9 cellular contexts compared by ENCODE assay signal in the genomic region with DNA sequence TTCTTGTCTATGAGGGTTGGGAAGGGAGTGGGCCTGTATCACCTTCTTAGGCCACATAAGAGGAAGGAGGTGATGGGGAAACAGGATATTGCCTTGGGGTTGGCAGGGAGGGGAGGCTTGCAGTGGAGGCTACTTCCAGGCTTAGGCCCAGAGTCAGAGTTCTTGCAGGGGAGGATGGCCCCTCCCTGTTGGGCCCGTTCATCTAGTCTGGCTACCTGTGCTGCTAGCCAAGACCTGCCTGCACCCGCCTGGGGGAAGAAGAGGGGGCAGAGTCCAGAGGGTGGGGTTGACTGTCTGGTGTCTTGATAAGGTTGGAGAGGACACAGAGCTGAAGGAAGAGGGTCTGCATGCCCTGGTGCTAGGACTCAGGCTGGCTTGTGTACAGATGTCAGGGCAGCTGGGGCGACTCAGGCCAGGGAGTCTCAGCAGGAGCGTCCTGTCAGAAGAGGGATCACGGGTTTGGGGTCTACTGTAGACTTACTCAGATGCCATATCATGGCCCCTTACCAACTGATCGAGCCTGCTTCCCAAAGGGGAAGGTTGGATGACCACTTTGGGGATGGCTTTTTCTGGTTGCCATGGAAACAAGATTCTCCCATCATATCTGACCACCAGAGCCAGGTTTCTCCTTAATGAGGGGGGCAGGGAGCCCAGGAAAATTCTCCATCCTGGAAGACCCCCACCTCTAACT. TPM values are rescaled to one million over a fixed set of nuclear protein-coding genes. Genes with fewer than 3 reads are reported as not detected.
DNase-seq lines count a peak whose midpoint lies in the region; ATAC-seq and TF ChIP-seq lines count a peak whose summit lies in the region.
"Had no signal": no experiment of that assay in that cellular context is flagged by ENCODE, and none has a peak within 500 bp of the region (broad histone marks: within the 10 kb centered on the region; RNA-seq: fewer than 3 reads in every experiment).

No MANE protein-coding gene starts in this region.

- H3K4me1 Mint-ChIP-seq in natural killer cell treated with Interleukin-12 subunit alpha and Interleukin-12 subunit beta and Interleukin-15 and Interleukin-18, amount 100 ng/mL, for 72 hours (ENCODE audit: low read depth in 2 of 2): peaks cover 73 to 81% of the 10 kb centered on the region in 2 donors
- H3K4me1 Mint-ChIP-seq in GM23338: peaks cover 40% of the 10 kb centered on the region

- H3F3A ChIP-seq in GM23338 (replicated peaks; ENCODE audit: low read depth): peaks cover 30% of the 10 kb centered on the region

- no peak overlapping the region for H2AFZ ChIP-seq in GM23338

- H3K27me3 ChIP-seq in BJ (ENCODE audit: control insufficient read depth, insufficient read depth, low read length): no peaks in the 10 kb centered on the region
- H3K27me3 ChIP-seq in colonic mucosa: no peaks in the 10 kb centered on the region
- peaks cover 78% of the 10 kb centered on the region for H3K27me3 ChIP-seq in GM23338 (ENCODE audit: insufficient read depth)

- H3K36me3 ChIP-seq in BJ (ENCODE audit: control insufficient read depth, insufficient read depth, low read length): peaks cover 5% of the 10 kb centered on the region; the same call in 1 of the 2 replicates
- no peaks in the 10 kb centered on the region for H3K36me3 ChIP-seq in colonic mucosa
- H3K36me3 ChIP-seq in GM23338 (ENCODE audit: insufficient read depth): peaks cover 6% of the 10 kb centered on the region; the same call in 1 of the 2 replicates

- no peaks in the 10 kb centered on the region for H3K36me3 Mint-ChIP-seq in natural killer cell treated with Interleukin-12 subunit alpha and Interleukin-12 subunit beta and Interleukin-15 and Interleukin-18, amount 100 ng/mL, for 72 hours
- peaks cover 2% of the 10 kb centered on the region; the same call in 1 of the 3 replicates for H3K36me3 Mint-ChIP-seq in GM23338 (ENCODE audit: low read depth)

- H3K4me2 ChIP-seq in GM23338: no peak overlapping the region

- H3K9me3 ChIP-seq in colonic mucosa: no peaks in the 10 kb centered on the region

- POLR2A ChIA-PET in BJ (lab: Charles Lee): interaction anchor here (0.5 kb wide), 1 partner anchor 217 kb away, joined by 4 read pairs; no protein-coding TSS in a partner anchor

- peak overlapping the region; percentile 85; the same call in 1 of the 2 replicates for H3K4me3 ChIP-seq in BJ (ENCODE audit: low read depth, low read length)
- peak overlapping the region; percentile 46 for H3K4me3 ChIP-seq in NB4 (ENCODE audit: low read depth, low read length)
- H3K4me3 ChIP-seq in colonic mucosa: no peak overlapping the region
- no peak overlapping the region for H3K4me3 ChIP-seq in GM23338

- intact Hi-C loops in colonic mucosa (cut with DNase I): no loop called here

- TF ChIP-seq CTCF in BJ (IDR thresholded peaks at IDR 0.05; ENCODE audit: insufficient read depth, low read depth, low read length) (no peak), NB4 (IDR thresholded peaks at IDR 0.05; ENCODE audit: low read depth, low read length) (no peak), colonic mucosa (IDR thresholded peaks at IDR 0.05) (no peak), GM23338 (conservative IDR thresholded peaks at IDR 0.05; ENCODE audit: low read depth in 2 of 2) (no peak)

- ATAC-seq in natural killer cell treated with Interleukin-12 subunit alpha and Interleukin-12 subunit beta and Interleukin-15 and Interleukin-18, amount 100 ng/mL, for 72 hours: no peak
- no peak for ATAC-seq in GM23338
- no peak for ATAC-seq in HG02970 (IDR thresholded peaks at IDR 0.05; ENCODE audit: low FRiP score, unreplicated experiment)
- no peak for ATAC-seq in HG02884 (IDR thresholded peaks at IDR 0.05; ENCODE audit: unreplicated experiment)

- H3K9ac ChIP-seq in colonic mucosa (ENCODE audit: low read depth in 2 of 2, low read length in 2 of 2): peak overlapping the region; percentile 16 to 97

- no peaks in the 10 kb centered on the region for H3K79me2 ChIP-seq in GM23338 (replicated peaks; ENCODE audit: insufficient read depth)

- H3K27ac Mint-ChIP-seq in natural killer cell treated with Interleukin-12 subunit alpha and Interleukin-12 subunit beta and Interleukin-15 and Interleukin-18, amount 100 ng/mL, for 72 hours: peak overlapping the region; percentile 83 to 88
- no peak overlapping the region for H3K27ac Mint-ChIP-seq in GM23338

- no peaks in the 10 kb centered on the region for H3K9me2 ChIP-seq in GM23338 (ENCODE audit: insufficient read depth)

- H3K27ac ChIP-seq in colonic mucosa (peak overlapping the region; percentile 77), GM23338 (ENCODE audit: low read depth) (no peak overlapping the region)

- CTCF ChIA-PET in BJ (lab: Yijun Ruan, JAX): interaction anchor here (1.3 to 1.9 kb wide), 3 partner anchors 21 to 149 kb away, joined by 3 to 7 read pairs (median 5); no protein-coding TSS in a partner anchor

- H3K4me1 ChIP-seq in colonic mucosa (peaks cover 38% of the 10 kb centered on the region), GM23338 (ENCODE audit: insufficient read depth) (peaks cover 27% of the 10 kb centered on the region)

- no peak for TF ChIP-seq POLR2A in NB4 (IDR thresholded peaks at IDR 0.05; ENCODE audit: extremely low read depth, insufficient read length)

- H3K9me3 Mint-ChIP-seq in natural killer cell treated with Interleukin-12 subunit alpha and Interleukin-12 subunit beta and Interleukin-15 and Interleukin-18, amount 100 ng/mL, for 72 hours: no peaks in the 10 kb centered on the region
- no peaks in the 10 kb centered on the region; the same call in 1 of the 3 replicates for H3K9me3 Mint-ChIP-seq in GM23338

- H3K27me3 Mint-ChIP-seq in natural killer cell treated with Interleukin-12 subunit alpha and Interleukin-12 subunit beta and Interleukin-15 and Interleukin-18, amount 100 ng/mL, for 72 hours: no peaks in the 10 kb centered on the region
- peaks cover 69% of the 10 kb centered on the region for H3K27me3 Mint-ChIP-seq in GM23338 (ENCODE audit: insufficient read depth, low read depth, poor library complexity)

- peaks cover 13% of the 10 kb centered on the region for H4K20me1 ChIP-seq in GM23338 (replicated peaks; ENCODE audit: insufficient read depth)

- DNase-seq in BJ (ENCODE audit: low read depth) (no peak), NB4 (ENCODE audit: low read depth) (peak; percentile 83), colonic mucosa (peak; percentile 93), GM23338 (ENCODE audit: low spot score) (no peak), DMS114 treated with DMSO at 0.1 percent for 48 hours (lab: John Stamatoyannopoulos, UW; ENCODE audit: unreplicated experiment) (no peak)
- no peak for DNase-seq in natural killer cell treated with Interleukin-12 subunit alpha and Interleukin-12 subunit beta and Interleukin-15 and Interleukin-18, amount 100 ng/mL, for 72 hours (ENCODE audit: low spot score)
- DNase-seq: NCI-H774 had no signal

- H3K4me3 Mint-ChIP-seq in natural killer cell treated with Interleukin-12 subunit alpha and Interleukin-12 subunit beta and Interleukin-15 and Interleukin-18, amount 100 ng/mL, for 72 hours: peak overlapping the region; percentile 79
- H3K4me3 Mint-ChIP-seq in GM23338: no peak overlapping the region

TF ChIP-seq in GM23338, 12 proteins besides CTCF, POLR2A, EP300 and RAD21 (continues in another document):
- TF ChIP-seq ZNF114 (CRISPR knock-in tag; IDR thresholded peaks at IDR 0.05): no peak
- TF ChIP-seq NANOG (IDR thresholded peaks at IDR 0.05; ENCODE audit: borderline replicate concordance): no peak
- TF ChIP-seq ZNF331 (CRISPR knock-in tag; IDR thresholded peaks at IDR 0.05; ENCODE audit: low read depth): no peak

RNA-seq across cellular contexts. Expression of gene KDM6B, which starts 5.3 kb away (rescaled TPM):
- polyA plus RNA-seq in BJ (2011; rRNA removed) (0.91 and 1.2 TPM in 2 replicates), GM23338 (2016; fragmentation: Nextera tagmentation; extraction: Ambion mirVana) (1.1 and 1.4 TPM in 2 replicates)
- polyA minus RNA-seq in BJ (2011; rRNA and poly(A)+ RNA removed): 5.0 and 9.0 TPM in 2 replicates
- 10 to 100 TPM; 32.7 to 42.6 TPM for total RNA-seq in colonic mucosa
- total RNA-seq in natural killer cell treated with Interleukin-12 subunit alpha and Interleukin-12 subunit beta and Interleukin-15 and Interleukin-18, amount 100 ng/mL, for 72 hours: 10 to 100 TPM; 52.0 to 67.6 TPM
- total RNA-seq in GM23338 (2014; rRNA removed; shearing (Covaris generic)): 1.4 and 1.8 TPM in 2 replicates

RNA-seq across cellular contexts. Expression of gene TMEM88, which starts 15.5 kb away (rescaled TPM):
- 0.25 and 0.29 TPM in 2 replicates for polyA plus RNA-seq in BJ (2011; rRNA removed)
- polyA minus RNA-seq in BJ (2011; rRNA and poly(A)+ RNA removed): not detected in 2 replicates
- 1 to 10 TPM; 2.5 to 2.7 TPM for total RNA-seq in colonic mucosa
- 1 to 10 TPM; 2.4 to 2.7 TPM for total RNA-seq in natural killer cell treated with Interleukin-12 subunit alpha and Interleukin-12 subunit beta and Interleukin-15 and Interleukin-18, amount 100 ng/mL, for 72 hours
- 0.97 TPM in 1 of 2 replicates, not detected in the other for total RNA-seq in GM23338 (2014; rRNA removed; shearing (Covaris generic))
- 0.43 and 0.58 TPM in 2 replicates for polyA plus RNA-seq in GM23338 (2016; fragmentation: Nextera tagmentation; extraction: Ambion mirVana)

RNA-seq across cellular contexts. Expression of gene NAA38, which starts 18.0 kb away (rescaled TPM):
- polyA plus RNA-seq in BJ (2011; rRNA removed) (74.9 and 82.7 TPM in 2 replicates), GM23338 (2016; fragmentation: Nextera tagmentation; extraction: Ambion mirVana) (74.8 and 78.5 TPM in 2 replicates)
- 20.8 and 34.3 TPM in 2 replicates for polyA minus RNA-seq in BJ (2011; rRNA and poly(A)+ RNA removed)
- total RNA-seq in colonic mucosa: 100 to 1,000 TPM in 1 of 2 donors, 10 to 100 TPM in 1; 59.5 to 133 TPM
- 100 to 1,000 TPM in 1 of 2 donors, 10 to 100 TPM in 1; 54.1 to 105 TPM for total RNA-seq in natural killer cell treated with Interleukin-12 subunit alpha and Interleukin-12 subunit beta and Interleukin-15 and Interleukin-18, amount 100 ng/mL, for 72 hours
- 17.1 and 24.0 TPM in 2 replicates for total RNA-seq in GM23338 (2014; rRNA removed; shearing (Covaris generic))

RNA-seq across cellular contexts. Expression of gene CYB5D1, which starts 18.5 kb away (rescaled TPM):
- polyA plus RNA-seq in BJ (2011; rRNA removed) (6.7 and 7.9 TPM in 2 replicates), GM23338 (2016; fragmentation: Nextera tagmentation; extraction: Ambion mirVana) (2.7 and 3.5 TPM in 2 replicates)
- polyA minus RNA-seq in BJ (2011; rRNA and poly(A)+ RNA removed): 6.3 and 9.3 TPM in 2 replicates
- 10 to 100 TPM in 1 of 2 donors, 1 to 10 TPM in 1; 9.4 to 18.2 TPM for total RNA-seq in colonic mucosa
- 10 to 100 TPM; 11.3 to 12.9 TPM for total RNA-seq in natural killer cell treated with Interleukin-12 subunit alpha and Interleukin-12 subunit beta and Interleukin-15 and Interleukin-18, amount 100 ng/mL, for 72 hours
- 5.6 and 8.4 TPM in 2 replicates for total RNA-seq in GM23338 (2014; rRNA removed; shearing (Covaris generic))

RNA-seq across cellular contexts. Expression of gene CHD3, which starts 49.2 kb away (rescaled TPM):
- polyA plus RNA-seq in BJ (2011; rRNA removed) (43.5 and 49.1 TPM in 2 replicates), GM23338 (2016; fragmentation: Nextera tagmentation; extraction: Ambion mirVana) (2.9 and 3.0 TPM in 2 replicates)
- polyA minus RNA-seq in BJ (2011; rRNA and poly(A)+ RNA removed): 67.4 and 108 TPM in 2 replicates
- total RNA-seq in colonic mucosa: 100 to 1,000 TPM in 1 of 2 donors, 10 to 100 TPM in 1; 56.3 to 108 TPM
- total RNA-seq in natural killer cell treated with Interleukin-12 subunit alpha and Interleukin-12 subunit beta and Interleukin-15 and Interleukin-18, amount 100 ng/mL, for 72 hours: 100 to 1,000 TPM; 106 to 192 TPM
- 9.7 and 12.3 TPM in 2 replicates for total RNA-seq in GM23338 (2014; rRNA removed; shearing (Covaris generic))

Comparison
In these comparisons a context has a peak if more than half of its experiments do, and no peak if none do; other contexts are left out.
1. DNase-seq: peak in NB4 (single experiment) and colonic mucosa (single experiment); none in BJ (single experiment), natural killer cell treated with Interleukin-12 subunit alpha and Interleukin-12 subunit beta and Interleukin-15 and Interleukin-18, amount 100 ng/mL, for 72 hours (single experiment), GM23338 (single experiment) and DMS114 treated with DMSO at 0.1 percent for 48 hours (single experiment).
2. H3K4me3 ChIP-seq: peak in BJ (single experiment) and NB4 (single experiment); none in colonic mucosa (single experiment) and GM23338 (single experiment).
3. RNA of gene KDM6B, which starts 5.3 kb away (total RNA-seq): 52.0 to 67.6 TPM in natural killer cell treated with Interleukin-12 subunit alpha and Interleukin-12 subunit beta and Interleukin-15 and Interleukin-18, amount 100 ng/mL, for 72 hours and 32.7 to 42.6 TPM in colonic mucosa; 1.4 to 1.8 TPM in GM23338; every median in the first group is over 10 times any median in the second.